Comparison of ENCODE assay signal across 1 cellular context in the genomic region with DNA sequence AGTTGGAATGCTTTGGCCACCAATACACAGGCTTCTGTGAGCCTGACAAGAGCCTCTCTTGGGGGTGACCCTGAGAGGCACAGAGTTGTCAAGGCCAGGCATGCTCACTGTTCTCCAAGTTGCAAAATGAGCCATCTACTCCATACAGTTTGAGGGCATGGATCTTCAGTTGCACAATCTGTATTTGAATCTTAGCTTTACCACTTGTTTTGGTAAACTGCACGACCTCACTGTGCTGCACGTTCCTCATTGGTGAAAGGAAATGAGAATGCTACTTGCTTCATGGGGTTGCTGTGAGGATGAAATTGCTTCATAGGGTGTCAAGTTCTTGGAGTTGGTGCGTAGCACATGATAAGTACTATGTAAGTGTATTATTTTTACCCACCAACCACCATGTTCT.
TF ChIP-seq lines count a peak whose summit lies in the region.

No MANE protein-coding gene starts in this region.

TF ChIP-seq in HepG2, 621 proteins besides CTCF, POLR2A, EP300 and RAD21:
- TF ChIP-seq ZNF44 (CRISPR knock-in tag; IDR thresholded peaks at IDR 0.05): no peak
- TF ChIP-seq CEBPG (CRISPR knock-in tag; IDR thresholded peaks at IDR 0.05): peak; percentile 69
- TF ChIP-seq HNRNPUL1 (IDR thresholded peaks at IDR 0.05; ENCODE audit: low read depth, low read length): no peak
- TF ChIP-seq ZNF644 (CRISPR knock-in tag; IDR thresholded peaks at IDR 0.05; ENCODE audit: low read depth): 0 out of 2 replicates have a peak, but pooled peaks have one; percentile 45
- TF ChIP-seq SALL1 (CRISPR knock-in tag; IDR thresholded peaks at IDR 0.05): peak; percentile 29; the same call in 1 of the 2 replicates
- no peak for TF ChIP-seq ZNF382 (CRISPR knock-in tag; IDR thresholded peaks at IDR 0.05; ENCODE audit: borderline replicate concordance)
- TF ChIP-seq, protein P1, sequence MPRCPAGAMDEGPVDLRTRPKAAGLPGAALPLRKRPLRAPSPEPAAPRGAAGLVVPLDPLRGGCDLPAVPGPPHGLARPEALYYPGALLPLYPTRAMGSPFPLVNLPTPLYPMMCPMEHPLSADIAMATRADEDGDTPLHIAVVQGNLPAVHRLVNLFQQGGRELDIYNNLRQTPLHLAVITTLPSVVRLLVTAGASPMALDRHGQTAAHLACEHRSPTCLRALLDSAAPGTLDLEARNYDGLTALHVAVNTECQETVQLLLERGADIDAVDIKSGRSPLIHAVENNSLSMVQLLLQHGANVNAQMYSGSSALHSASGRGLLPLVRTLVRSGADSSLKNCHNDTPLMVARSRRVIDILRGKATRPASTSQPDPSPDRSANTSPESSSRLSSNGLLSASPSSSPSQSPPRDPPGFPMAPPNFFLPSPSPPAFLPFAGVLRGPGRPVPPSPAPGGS (CRISPR knock-in tag; IDR thresholded peaks at IDR 0.05): 0 out of 2 replicates have a peak, but pooled peaks have one; percentile 20
- TF ChIP-seq TGIF2 (CRISPR knock-in tag; IDR thresholded peaks at IDR 0.05): no peak
- peak; percentile 89 for TF ChIP-seq CEBPB (IDR thresholded peaks at IDR 0.05; ENCODE audit: borderline replicate concordance, low read depth, low read length)
- TF ChIP-seq FOXA3 (CRISPR knock-in tag; IDR thresholded peaks at IDR 0.05): peak; percentile 30; the same call in 1 of the 2 replicates
- TF ChIP-seq, protein P2, sequence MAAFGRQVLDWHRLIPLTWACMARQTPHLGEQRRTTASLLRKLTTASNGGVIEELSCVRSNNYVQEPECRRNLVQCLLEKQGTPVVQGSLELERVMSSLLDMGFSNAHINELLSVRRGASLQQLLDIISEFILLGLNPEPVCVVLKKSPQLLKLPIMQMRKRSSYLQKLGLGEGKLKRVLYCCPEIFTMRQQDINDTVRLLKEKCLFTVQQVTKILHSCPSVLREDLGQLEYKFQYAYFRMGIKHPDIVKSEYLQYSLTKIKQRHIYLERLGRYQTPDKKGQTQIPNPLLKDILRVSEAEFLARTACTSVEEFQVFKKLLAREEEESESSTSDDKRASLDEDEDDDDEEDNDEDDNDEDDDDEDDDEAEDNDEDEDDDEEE (CRISPR knock-in tag; IDR thresholded peaks at IDR 0.05): no peak
- no peak for TF ChIP-seq ZNF777 (CRISPR knock-in tag; IDR thresholded peaks at IDR 0.05)
- 0 out of 2 replicates have a peak, but pooled peaks have one; percentile 44 for TF ChIP-seq RARA (CRISPR knock-in tag; IDR thresholded peaks at IDR 0.05)
- TF ChIP-seq LCORL (IDR thresholded peaks at IDR 0.05): no peak
- 0 out of 2 replicates have a peak, but pooled peaks have one; percentile 15 for TF ChIP-seq LCORL (CRISPR knock-in tag; IDR thresholded peaks at IDR 0.05)
- TF ChIP-seq, protein P3, sequence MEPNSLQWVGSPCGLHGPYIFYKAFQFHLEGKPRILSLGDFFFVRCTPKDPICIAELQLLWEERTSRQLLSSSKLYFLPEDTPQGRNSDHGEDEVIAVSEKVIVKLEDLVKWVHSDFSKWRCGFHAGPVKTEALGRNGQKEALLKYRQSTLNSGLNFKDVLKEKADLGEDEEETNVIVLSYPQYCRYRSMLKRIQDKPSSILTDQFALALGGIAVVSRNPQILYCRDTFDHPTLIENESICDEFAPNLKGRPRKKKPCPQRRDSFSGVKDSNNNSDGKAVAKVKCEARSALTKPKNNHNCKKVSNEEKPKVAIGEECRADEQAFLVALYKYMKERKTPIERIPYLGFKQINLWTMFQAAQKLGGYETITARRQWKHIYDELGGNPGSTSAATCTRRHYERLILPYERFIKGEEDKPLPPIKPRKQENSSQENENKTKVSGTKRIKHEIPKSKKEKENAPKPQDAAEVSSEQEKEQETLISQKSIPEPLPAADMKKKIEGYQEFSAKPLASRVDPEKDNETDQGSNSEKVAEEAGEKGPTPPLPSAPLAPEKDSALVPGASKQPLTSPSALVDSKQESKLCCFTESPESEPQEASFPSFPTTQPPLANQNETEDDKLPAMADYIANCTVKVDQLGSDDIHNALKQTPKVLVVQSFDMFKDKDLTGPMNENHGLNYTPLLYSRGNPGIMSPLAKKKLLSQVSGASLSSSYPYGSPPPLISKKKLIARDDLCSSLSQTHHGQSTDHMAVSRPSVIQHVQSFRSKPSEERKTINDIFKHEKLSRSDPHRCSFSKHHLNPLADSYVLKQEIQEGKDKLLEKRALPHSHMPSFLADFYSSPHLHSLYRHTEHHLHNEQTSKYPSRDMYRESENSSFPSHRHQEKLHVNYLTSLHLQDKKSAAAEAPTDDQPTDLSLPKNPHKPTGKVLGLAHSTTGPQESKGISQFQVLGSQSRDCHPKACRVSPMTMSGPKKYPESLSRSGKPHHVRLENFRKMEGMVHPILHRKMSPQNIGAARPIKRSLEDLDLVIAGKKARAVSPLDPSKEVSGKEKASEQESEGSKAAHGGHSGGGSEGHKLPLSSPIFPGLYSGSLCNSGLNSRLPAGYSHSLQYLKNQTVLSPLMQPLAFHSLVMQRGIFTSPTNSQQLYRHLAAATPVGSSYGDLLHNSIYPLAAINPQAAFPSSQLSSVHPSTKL (CRISPR knock-in tag; IDR thresholded peaks at IDR 0.05): peak; percentile 53; the same call in 1 of the 2 replicates
- TF ChIP-seq, protein P4, sequence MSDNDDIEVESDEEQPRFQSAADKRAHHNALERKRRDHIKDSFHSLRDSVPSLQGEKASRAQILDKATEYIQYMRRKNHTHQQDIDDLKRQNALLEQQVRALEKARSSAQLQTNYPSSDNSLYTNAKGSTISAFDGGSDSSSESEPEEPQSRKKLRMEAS (IDR thresholded peaks at IDR 0.05): peak; percentile 29; the same call in 1 of the 2 replicates
- 0 out of 2 replicates have a peak, but pooled peaks have one; percentile 50 for TF ChIP-seq GATAD2A (CRISPR knock-in tag; IDR thresholded peaks at IDR 0.05)
